In genomic region chr12:63013302-63013701, GRCh38 we compare ENCODE assay signal across 23 cellular contexts.
DNase-seq lines count a peak whose midpoint lies in the region; ATAC-seq, FAIRE-seq and TF ChIP-seq lines count a peak whose summit lies in the region.
"Had no signal": no experiment of that assay in that cellular context is flagged by ENCODE, and none has a peak within 500 bp of the region (broad histone marks: within the 10 kb centered on the region; RNA-seq: fewer than 3 reads in every experiment).

No MANE protein-coding gene starts in this region.

- H3K79me1 ChIP-seq in H1 (ENCODE audit: low read depth, low read length): no peaks in the 10 kb centered on the region

- H4K5ac ChIP-seq in H1 (ENCODE audit: insufficient read length, low read depth, low read length): no peak overlapping the region

- H2BK20ac ChIP-seq in H1 (ENCODE audit: low read length): no peak overlapping the region

- H3K79me2 ChIP-seq in GM23338 (replicated peaks; ENCODE audit: insufficient read depth) (no peaks in the 10 kb centered on the region), H1 (ENCODE audit: control insufficient read depth in 1 of 2, insufficient read depth in 2 of 2, low read length in 2 of 2) (no peaks in the 10 kb centered on the region)

- H2AK5ac ChIP-seq in H1 (ENCODE audit: low read depth, low read length): no peak overlapping the region

- H3K27me3 Mint-ChIP-seq in GM23338 (ENCODE audit: insufficient read depth, low read depth, poor library complexity): peaks cover 4% of the 10 kb centered on the region
- H3K27me3 Mint-ChIP-seq: B cell had no signal

- no peaks in the 10 kb centered on the region for H3K23me2 ChIP-seq in H1 (ENCODE audit: low read depth, low read length)

- H3K4me3 Mint-ChIP-seq in GM23338: no peak overlapping the region
- H3K4me3 Mint-ChIP-seq: B cell; CD4-positive, alpha-beta T cell; CD8-positive, alpha-beta T cell had no signal

- no peak overlapping the region for H3K9ac ChIP-seq in H1 (replicated peaks in 1 of 4; ENCODE audit: extremely low read depth in 1 of 4, low read depth in 3 of 4, low read length in 3 of 4)
- H3K9ac ChIP-seq: BLaER1 treated with 17β-estradiol and CSF1 and Interleukin-3, amounts not matched to agents 10 nM and 100 nM had no signal

- no peaks in the 10 kb centered on the region for H3K9me3 Mint-ChIP-seq in GM23338
- H3K9me3 Mint-ChIP-seq: CD4-positive, alpha-beta T cell; CD8-positive, alpha-beta T cell had no signal

- H3K27me3 ChIP-seq in GM23338 (ENCODE audit: insufficient read depth) (no peaks in the 10 kb centered on the region), H1 (replicated peaks in 1 of 4; ENCODE audit: control insufficient read depth in 3 of 4, extremely low read depth in 1 of 4, insufficient read depth in 3 of 4, low read length in 3 of 4) (no peaks in the 10 kb centered on the region), sigmoid colon (no peaks in the 10 kb centered on the region), left lung (no peaks in the 10 kb centered on the region)
- H3K27me3 ChIP-seq: BLaER1 treated with 17β-estradiol and CSF1 and Interleukin-3, amounts not matched to agents 10 nM and 100 nM had no signal

- no peak overlapping the region for H2BK120ac ChIP-seq in H1 (replicated peaks; ENCODE audit: low read depth, low read length)

- no peaks in the 10 kb centered on the region for H3K36me3 Mint-ChIP-seq in GM23338 (ENCODE audit: low read depth)
- H3K36me3 Mint-ChIP-seq: CD8-positive, alpha-beta T cell had no signal

- H2BK15ac ChIP-seq in H1 (ENCODE audit: low read length): no peak overlapping the region

- no peak overlapping the region for H3K23ac ChIP-seq in H1 (ENCODE audit: insufficient read length)

- CTCF ChIA-PET in A549 (lab: Yijun Ruan, JAX): no interaction called here
- CTCF ChIA-PET in H1 (lab: Charles Lee; ENCODE audit: partially characterized antibody): interaction anchor here (0.9 to 1.9 kb wide), 6 partner anchors 10 to 56 kb away, joined by 3 to 7 read pairs (median 4); no protein-coding TSS in a partner anchor

- no peaks in the 10 kb centered on the region for H3F3A ChIP-seq in GM23338 (replicated peaks; ENCODE audit: low read depth)

- no peak overlapping the region for H3K14ac ChIP-seq in H1 (ENCODE audit: insufficient read length)

- no peak for TF ChIP-seq CTCF in A549 (IDR thresholded peaks at IDR 0.05)
- no peak for TF ChIP-seq CTCF in GM23338 (conservative IDR thresholded peaks at IDR 0.05; ENCODE audit: low read depth in 2 of 2)
- no peak for TF ChIP-seq CTCF in H1 (IDR thresholded peaks at IDR 0.05; ENCODE audit: control extremely low read depth in 1 of 3, insufficient read depth in 1 of 3, low read depth in 1 of 3, low read length in 3 of 3)
- no peak for TF ChIP-seq CTCF in sigmoid colon (IDR thresholded peaks at IDR 0.05)
- TF ChIP-seq CTCF in left lung (IDR thresholded peaks at IDR 0.05): no peak

- no peak overlapping the region for H2BK12ac ChIP-seq in H1 (ENCODE audit: low read depth, low read length)

- intact Hi-C loops in sigmoid colon (cut with DNase I) (no loop called here), left lung (cut with DNase I) (no loop called here)

- H3K27ac ChIP-seq in A549: no peak overlapping the region
- no peak overlapping the region for H3K27ac ChIP-seq in GM23338 (ENCODE audit: low read depth)
- no peak overlapping the region for H3K27ac ChIP-seq in H1 (ENCODE audit: low read depth, low read length)
- no peak overlapping the region for H3K27ac ChIP-seq in sigmoid colon
- no peak overlapping the region for H3K27ac ChIP-seq in left lung
- H3K27ac ChIP-seq: BLaER1 treated with 17β-estradiol and CSF1 and Interleukin-3, amounts not matched to agents 10 nM and 100 nM; C4-2B had no signal

- H3K4me3 ChIP-seq in A549 (no peak overlapping the region), GM23338 (no peak overlapping the region), H1 (ENCODE audit: extremely low read depth in 1 of 4, insufficient read depth in 2 of 4, low read depth in 3 of 4, low read length in 4 of 4) (no peak overlapping the region), sigmoid colon (no peak overlapping the region), left lung (no peak overlapping the region)
- H3K4me3 ChIP-seq: BLaER1 treated with 17β-estradiol and CSF1 and Interleukin-3, amounts not matched to agents 10 nM and 100 nM had no signal

- H4K20me1 ChIP-seq in GM23338 (replicated peaks; ENCODE audit: insufficient read depth) (no peaks in the 10 kb centered on the region), H1 (replicated peaks in 1 of 2; ENCODE audit: control insufficient read depth in 1 of 2, insufficient read depth in 2 of 2, low read length in 2 of 2) (no peaks in the 10 kb centered on the region)
- H4K20me1 ChIP-seq: BLaER1 treated with 17β-estradiol and CSF1 and Interleukin-3, amounts not matched to agents 10 nM and 100 nM had no signal

- DNase-seq in A549 (ENCODE audit: low read depth in 1 of 2, low spot score in 1 of 2) (no peak), GM23338 (ENCODE audit: low spot score) (no peak), RPMI8226 (peak; percentile 23), H1 (ENCODE audit: low read depth in 1 of 2, low spot score in 2 of 2) (no peak), sigmoid colon (no peak), NCI-H345 (lab: John Stamatoyannopoulos, UW) (no peak), pons (ENCODE audit: low spot score) (no peak), left lung (no peak)
- DNase-seq: 8988T; AML-193; Caco-2; Calu3; CD4-positive, alpha-beta T cell; CD8-positive, alpha-beta T cell; DMS79 treated with DMSO at 0.1 percent for 48 hours; GF-D8 had no signal

- H2BK5ac ChIP-seq in H1 (ENCODE audit: low read depth, low read length): no peak overlapping the region

- H3K4me2 ChIP-seq in A549 (no peak overlapping the region), GM23338 (no peak overlapping the region), H1 (ENCODE audit: insufficient read depth in 1 of 2, low read depth in 2 of 2, low read length in 2 of 2) (no peak overlapping the region)
- H3K4me2 ChIP-seq: BLaER1 treated with 17β-estradiol and CSF1 and Interleukin-3, amounts not matched to agents 10 nM and 100 nM had no signal

- no peak overlapping the region for H4K8ac ChIP-seq in H1 (ENCODE audit: extremely low read depth, insufficient read depth, low read length)

- H3K27ac Mint-ChIP-seq in GM23338: no peak overlapping the region
- H3K27ac Mint-ChIP-seq: B cell; CD4-positive, alpha-beta T cell; CD8-positive, alpha-beta T cell had no signal

- POLR2A ChIA-PET in A549 (lab: Yijun Ruan, JAX) (no interaction called here), H1 (lab: Charles Lee; ENCODE audit: partially characterized antibody) (interaction anchor here (0.7 kb wide), 1 partner anchor 78 kb away, joined by 3 read pairs; the partner anchor contains the start of gene PPM1H)

- H3K4me1 ChIP-seq in A549: 0 out of 3 replicates have a peak, but pooled peaks cover under 1% of the 10 kb centered on the region
- H3K4me1 ChIP-seq in GM23338 (ENCODE audit: insufficient read depth): peaks cover 5% of the 10 kb centered on the region
- H3K4me1 ChIP-seq in H1 (replicated peaks in 1 of 4; ENCODE audit: control insufficient read depth in 3 of 4, insufficient read depth in 4 of 4, low read length in 3 of 4): no peaks in the 10 kb centered on the region; a peak in 1 of 7 replicates
- no peaks in the 10 kb centered on the region for H3K4me1 ChIP-seq in sigmoid colon
- H3K4me1 ChIP-seq in left lung: no peaks in the 10 kb centered on the region
- H3K4me1 ChIP-seq: BLaER1 treated with 17β-estradiol and CSF1 and Interleukin-3, amounts not matched to agents 10 nM and 100 nM had no signal

- no peaks in the 10 kb centered on the region for H3K9me3 ChIP-seq in A549
- H3K9me3 ChIP-seq in H1 (ENCODE audit: insufficient read depth in 2 of 2, low read depth in 1 of 2, low read length in 1 of 2): no peaks in the 10 kb centered on the region
- no peaks in the 10 kb centered on the region for H3K9me3 ChIP-seq in sigmoid colon
- no peaks in the 10 kb centered on the region for H3K9me3 ChIP-seq in left lung
- H3K9me3 ChIP-seq: BLaER1 treated with 17β-estradiol and CSF1 and Interleukin-3, amounts not matched to agents 10 nM and 100 nM; Caco-2 had no signal

- 34% methylated on average over 3 of the region's 3 CpGs for WGBS in A549 (ENCODE audit: missing lambda C conversion rate)
- WGBS in H1 (ENCODE audit: extremely low coverage in 1 of 2, insufficient coverage in 1 of 2, insufficient read length in 1 of 2, insufficient replicate concordance in 2 of 2, low coverage in 1 of 2, low lambda C conversion rate in 2 of 2, missing lambda C conversion rate in 1 of 2), 2 experiments: 86% methylated on average over 3 of the region's 3 CpGs; no CpG with 5 or more reads in 1 of the 2 experiments
- WGBS in sigmoid colon, 2 donors: 90 to 92% methylated on average over 3 of the region's 3 CpGs

- H2AFZ ChIP-seq in GM23338: 0 out of 2 replicates have a peak overlapping the region, but pooled peaks have one; percentile 5
- no peak overlapping the region for H2AFZ ChIP-seq in H1 (ENCODE audit: low read length)

- TF ChIP-seq RAD21 in A549 (conservative IDR thresholded peaks at IDR 0.05 in 1 of 2, IDR thresholded peaks at IDR 0.05 in 1 of 2) (no peak), H1 (IDR thresholded peaks at IDR 0.05 in 1 of 2, conservative IDR thresholded peaks at IDR 0.05 in 1 of 2; ENCODE audit: low read depth in 2 of 2, low read length in 2 of 2) (no peak)

- ATAC-seq in A549 (no peak), GM23338 (no peak), left lung (no peak)
- ATAC-seq: CD8-positive, alpha-beta T cell had no signal

- H3K56ac ChIP-seq in H1 (replicated peaks; ENCODE audit: insufficient read length, low read depth, low read length): no peak overlapping the region

- H3K9me2 ChIP-seq in GM23338 (ENCODE audit: insufficient read depth): peaks cover 12% of the 10 kb centered on the region

- peaks cover 7% of the 10 kb centered on the region for H3K4me1 Mint-ChIP-seq in GM23338
- H3K4me1 Mint-ChIP-seq: B cell had no signal

- no peak overlapping the region for H4K91ac ChIP-seq in H1 (replicated peaks; ENCODE audit: insufficient read length, low read length)

- no peaks in the 10 kb centered on the region for H3K36me3 ChIP-seq in GM23338 (ENCODE audit: insufficient read depth)
- H3K36me3 ChIP-seq in H1 (ENCODE audit: control insufficient read depth in 2 of 4, insufficient read depth in 4 of 4, low read length in 3 of 4): no peaks in the 10 kb centered on the region
- H3K36me3 ChIP-seq in sigmoid colon: no peaks in the 10 kb centered on the region
- no peaks in the 10 kb centered on the region for H3K36me3 ChIP-seq in left lung
- H3K36me3 ChIP-seq: BLaER1 treated with 17β-estradiol and CSF1 and Interleukin-3, amounts not matched to agents 10 nM and 100 nM had no signal

- FAIRE-seq in A549 (lab: Jason Lieb, UNC): no peak
- no peak for FAIRE-seq in H1 (lab: Jason Lieb, UNC)
- FAIRE-seq: A204.1, D721Med, G401.6, GM12891 had no signal

- TF ChIP-seq POLR2A in A549 (IDR thresholded peaks at IDR 0.05; ENCODE audit: low read length) (no peak), H1 (IDR thresholded peaks at IDR 0.05; ENCODE audit: control extremely low read depth in 1 of 2, low read depth in 2 of 2, low read length in 2 of 2) (no peak), sigmoid colon (IDR thresholded peaks at IDR 0.05) (no peak)

- no peak overlapping the region for H3K18ac ChIP-seq in H1 (ENCODE audit: extremely low read depth, low read length)

- TF ChIP-seq EP300 in A549 (IDR thresholded peaks at IDR 0.05) (no peak), H1 (IDR thresholded peaks at IDR 0.05; ENCODE audit: borderline replicate concordance in 1 of 2, low read depth in 2 of 2, low read length in 2 of 2) (no peak), sigmoid colon (IDR thresholded peaks at IDR 0.05) (no peak)

- no peak overlapping the region for H3K4ac ChIP-seq in H1 (replicated peaks; ENCODE audit: insufficient read length, low read depth, low read length)

Comparison
In these comparisons a context has a peak if more than half of its experiments do, and no peak if none do; other contexts are left out.
1. Of the 18 proteins assayed by ChIP-seq in both H1 and A549: peak only in H1: none; only in A549: none; in both: MAFK; in neither: 17.